8 cellular contexts compared by ENCODE assay signal in the genomic region with DNA sequence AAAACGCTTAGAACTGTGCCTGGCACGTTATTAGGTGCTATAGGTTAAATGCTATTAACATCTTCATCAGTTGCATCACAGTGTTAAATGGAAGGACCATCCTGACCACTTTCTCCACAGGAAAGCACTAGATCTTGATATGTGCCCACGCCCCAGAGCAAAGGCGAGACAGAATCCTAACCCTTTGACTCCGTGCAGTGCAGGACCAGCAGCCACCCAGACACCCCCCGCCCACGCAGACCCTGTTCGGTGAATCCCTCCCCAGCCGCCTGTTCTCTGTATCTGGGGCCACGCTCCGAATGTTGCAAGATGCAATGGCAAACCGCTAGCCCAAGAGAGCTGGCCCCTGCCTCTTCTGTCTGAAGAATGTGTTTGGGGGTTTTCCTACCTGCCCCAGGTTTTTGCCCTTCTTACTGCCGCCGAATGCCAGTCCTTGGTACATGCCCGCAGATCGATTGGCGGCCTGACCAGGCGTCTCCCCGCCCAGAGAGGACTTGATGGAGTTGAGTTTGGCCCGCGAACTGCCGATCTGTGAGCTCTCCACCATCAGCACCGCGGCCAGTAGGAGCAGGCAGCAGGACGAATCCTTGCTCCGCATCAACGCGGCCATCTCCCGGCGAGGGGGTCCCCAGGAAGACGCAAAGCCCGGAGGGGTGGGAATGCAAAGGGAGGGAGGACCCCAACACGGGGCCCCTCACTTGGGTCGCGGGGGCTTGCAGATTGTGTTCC. TPM values are rescaled to one million over a fixed set of nuclear protein-coding genes. Genes with fewer than 3 reads are reported as not detected.
DNase-seq lines count a peak whose midpoint lies in the region; ATAC-seq and TF ChIP-seq lines count a peak whose summit lies in the region.

No MANE protein-coding gene starts in this region.

- H3K27me3 Mint-ChIP-seq in osteocyte (ENCODE audit: unreplicated experiment), result no peaks in the 10 kb centered on the region

- H3K4me1 Mint-ChIP-seq in osteocyte (ENCODE audit: unreplicated experiment), result peaks cover 42% of the 10 kb centered on the region

- POLR2A ChIA-PET in PC-9 (lab: Charles Lee; ENCODE audit: unreplicated experiment), result no interaction called here

- H3K36me3 Mint-ChIP-seq in osteocyte (ENCODE audit: unreplicated experiment), result no peaks in the 10 kb centered on the region

- intact Hi-C loops in PC-9 (cut with micrococcal nuclease; ENCODE audit: unreplicated experiment), result no loop called here

- H4K20me1 ChIP-seq in PC-9 (ENCODE audit: insufficient read depth), result no peaks in the 10 kb centered on the region

- H3K9ac ChIP-seq in SK-N-MC (ENCODE audit: insufficient read length), result peak overlapping the region; percentile 72

- BruUV-seq in PC-9 (replicated peaks; lab: Mats Ljungman, UMichigan), result no TSS peak

- no peaks in the 10 kb centered on the region for H3K9me2 ChIP-seq in PC-9 (ENCODE audit: insufficient read depth)

- no peak overlapping the region for H3K4me2 ChIP-seq in PC-9

- H3K4me3 ChIP-seq in SK-N-MC (peak overlapping the region; percentile 92), fibroblast of pulmonary artery (replicated peaks; ENCODE audit: low read depth, low read length) (peak overlapping the region; percentile 46), PC-9 (no peak overlapping the region)

- H3K9me3 Mint-ChIP-seq in osteocyte (ENCODE audit: unreplicated experiment), result no peaks in the 10 kb centered on the region

- H2AFZ ChIP-seq in PC-9, result no peak overlapping the region

- H3F3A ChIP-seq in PC-9 (ENCODE audit: insufficient read depth, low read depth), result no peaks in the 10 kb centered on the region

- DNase-seq in D341Med (ENCODE audit: low spot score) (peak; percentile 53), SK-N-MC (ENCODE audit: low read depth, low spot score) (no peak), fibroblast of pulmonary artery (ENCODE audit: low read depth) (no peak), osteocyte (ENCODE audit: extremely low spot score, unreplicated experiment) (peak; percentile 85), NCI-H82 (lab: John Stamatoyannopoulos, UW) (no peak), PC-9 (no peak), DMS79 treated with DMSO at 0.1 percent for 48 hours (lab: John Stamatoyannopoulos, UW) (no peak)

- CTCF ChIA-PET in PC-9 (lab: Charles Lee), result no interaction called here

- H3K9me3 ChIP-seq in SK-N-MC (ENCODE audit: low read depth, low read length) (no peaks in the 10 kb centered on the region), PC-9 (ENCODE audit: insufficient read depth, low read depth) (no peaks in the 10 kb centered on the region)

- H3K27ac ChIP-seq in SK-N-MC, result no peak overlapping the region
- no peak overlapping the region for H3K27ac ChIP-seq in PC-9

- TF ChIP-seq CTCF in fibroblast of pulmonary artery (IDR thresholded peaks at IDR 0.05; ENCODE audit: low read length, missing control alignments), result no peak
- TF ChIP-seq CTCF in osteocyte (IDR thresholded peaks at IDR 0.05), result peak; percentile 6
- TF ChIP-seq CTCF in PC-9 (conservative IDR thresholded peaks at IDR 0.05), result no peak

- no peaks in the 10 kb centered on the region for H3K79me2 ChIP-seq in PC-9 (ENCODE audit: low read depth)

- no peaks in the 10 kb centered on the region for H3K36me3 ChIP-seq in SK-N-MC (ENCODE audit: insufficient read depth, low read length)
- no peaks in the 10 kb centered on the region for H3K36me3 ChIP-seq in PC-9 (ENCODE audit: low read depth)

- no peak for ATAC-seq in HG02885 (IDR thresholded peaks at IDR 0.05; ENCODE audit: poor library complexity, unreplicated experiment)

- peak overlapping the region; percentile 98 for H3K4me3 Mint-ChIP-seq in osteocyte (ENCODE audit: unreplicated experiment)

- peak overlapping the region; percentile 96 for H3K27ac Mint-ChIP-seq in osteocyte (ENCODE audit: unreplicated experiment)

- no peaks in the 10 kb centered on the region for H3K4me1 ChIP-seq in PC-9 (replicated peaks; ENCODE audit: insufficient read depth)

- no peaks in the 10 kb centered on the region for H3K27me3 ChIP-seq in PC-9 (ENCODE audit: insufficient read depth, low read depth)

RNA-seq across cellular contexts. Expression of gene DKK2, which starts 1.0 kb away (rescaled TPM):
- 203 and 206 TPM in 2 replicates for total RNA-seq in osteocyte
- not detected in 2 replicates for total RNA-seq in PC-9 (2021)

Comparison
In these comparisons a context has a peak if more than half of its experiments do, and no peak if none do; other contexts are left out.
1. DNase-seq: peak in D341Med (single experiment) and osteocyte (single experiment); none in SK-N-MC (single experiment), fibroblast of pulmonary artery (single experiment), NCI-H82 (single experiment), PC-9 (0 of 2) and DMS79 treated with DMSO at 0.1 percent for 48 hours (single experiment).
2. RNA of gene DKK2, which starts 1.0 kb away (total RNA-seq): 203 to 206 TPM in osteocyte; not detected in PC-9; every median in the first group is over 100 times any median in the second.